16 cellular contexts compared by ENCODE assay signal in genomic region chr3:59611649-59612431, GRCh38.
DNase-seq lines count a peak whose midpoint lies in the region; ATAC-seq and TF ChIP-seq lines count a peak whose summit lies in the region.
"Had no signal": no experiment of that assay in that cellular context is flagged by ENCODE, and none has a peak within 500 bp of the region (broad histone marks: within the 10 kb centered on the region; RNA-seq: fewer than 3 reads in every experiment).

No MANE protein-coding gene starts in this region.

- H3K27ac Mint-ChIP-seq in natural killer cell = no peak overlapping the region
- H3K27ac Mint-ChIP-seq in activated CD8-positive, alpha-beta T cell treated with anti-CD3 and anti-CD28 coated beads, Interleukin-2, amount 10 ng/mL, durations not matched to agents 7 days and 5 days = no peak overlapping the region
- H3K27ac Mint-ChIP-seq: CD14-positive monocyte; CD8-positive, alpha-beta T cell; H9; IgD-negative memory B cell had no signal

- POLR2A ChIA-PET in activated CD8-positive, alpha-beta T cell treated with anti-CD3 and anti-CD28 coated beads, Interleukin-2, amount 10 ng/mL, durations not matched to agents 7 days and 5 days (lab: Charles Lee) = no interaction called here

- peaks cover 2 to 3% of the 10 kb centered on the region in 2 donors for H3K9me3 Mint-ChIP-seq in natural killer cell
- no peaks in the 10 kb centered on the region for H3K9me3 Mint-ChIP-seq in activated CD8-positive, alpha-beta T cell treated with anti-CD3 and anti-CD28 coated beads, Interleukin-2, amount 10 ng/mL, durations not matched to agents 7 days and 5 days (ENCODE audit: insufficient read depth)

- H3K36me3 Mint-ChIP-seq in natural killer cell = no peaks in the 10 kb centered on the region
- H3K36me3 Mint-ChIP-seq in activated CD8-positive, alpha-beta T cell treated with anti-CD3 and anti-CD28 coated beads, Interleukin-2, amount 10 ng/mL, durations not matched to agents 7 days and 5 days (ENCODE audit: low read depth) = no peaks in the 10 kb centered on the region
- H3K36me3 Mint-ChIP-seq: CD14-positive monocyte; CD8-positive, alpha-beta T cell had no signal

- TF ChIP-seq CTCF in natural killer cell (IDR thresholded peaks at IDR 0.05) = no peak

- H3K4me3 Mint-ChIP-seq in natural killer cell = no peak overlapping the region
- H3K4me3 Mint-ChIP-seq in activated CD8-positive, alpha-beta T cell treated with anti-CD3 and anti-CD28 coated beads, Interleukin-2, amount 10 ng/mL, durations not matched to agents 7 days and 5 days = no peak overlapping the region
- H3K4me3 Mint-ChIP-seq: CD14-positive monocyte; CD8-positive, alpha-beta T cell; H9; IgD-negative memory B cell had no signal

- DNase-seq in COLO829 (ENCODE audit: low spot score) = peak; percentile 10
- DNase-seq in RPMI7951 (ENCODE audit: low read depth) = peak; percentile 8
- peak; percentile 11 for DNase-seq in astrocyte of the hippocampus (ENCODE audit: low read depth, low spot score)
- peak; percentile 36 for DNase-seq in renal cortical epithelial cell (ENCODE audit: low read depth)
- DNase-seq in HUDEP-2 (lab: John Stamatoyannopoulos, UW; ENCODE audit: unreplicated experiment in 76 of 76) = no peak
- DNase-seq in natural killer cell = no peak
- DNase-seq in activated CD8-positive, alpha-beta T cell treated with anti-CD3 and anti-CD28 coated beads, Interleukin-2, amount 10 ng/mL, durations not matched to agents 7 days and 5 days = no peak
- no peak for DNase-seq in DMS 273 (lab: John Stamatoyannopoulos, UW; ENCODE audit: unreplicated experiment)
- DNase-seq: CD8-positive, alpha-beta T cell; DMS79; GOT3; H9; KG1 had no signal

- H3K4me1 Mint-ChIP-seq in natural killer cell = no peaks in the 10 kb centered on the region
- H3K4me1 Mint-ChIP-seq in activated CD8-positive, alpha-beta T cell treated with anti-CD3 and anti-CD28 coated beads, Interleukin-2, amount 10 ng/mL, durations not matched to agents 7 days and 5 days (ENCODE audit: low read depth) = no peaks in the 10 kb centered on the region
- H3K4me1 Mint-ChIP-seq: CD14-positive monocyte, IgD-negative memory B cell had no signal

- CTCF ChIA-PET in activated CD8-positive, alpha-beta T cell treated with anti-CD3 and anti-CD28 coated beads, Interleukin-2, amount 10 ng/mL, durations not matched to agents 7 days and 5 days (lab: Charles Lee) = no interaction called here

- ATAC-seq in natural killer cell = no peak
- no peak for ATAC-seq in activated CD8-positive, alpha-beta T cell treated with anti-CD3 and anti-CD28 coated beads, Interleukin-2, amount 10 ng/mL, durations not matched to agents 7 days and 5 days
- ATAC-seq: CD8-positive, alpha-beta T cell; GM12878 had no signal

- peaks cover 0 to 2% of the 10 kb centered on the region in 2 donors for H3K27me3 Mint-ChIP-seq in natural killer cell (ENCODE audit: low read depth in 2 of 2)
- peaks cover 9% of the 10 kb centered on the region for H3K27me3 Mint-ChIP-seq in activated CD8-positive, alpha-beta T cell treated with anti-CD3 and anti-CD28 coated beads, Interleukin-2, amount 10 ng/mL, durations not matched to agents 7 days and 5 days (ENCODE audit: low read depth)
- H3K27me3 Mint-ChIP-seq: IgD-negative memory B cell had no signal

- intact Hi-C loops in natural killer cell (cut with micrococcal nuclease) = no loop called here

Comparison
In these comparisons a context has a peak if more than half of its experiments do, and no peak if none do; other contexts are left out.
1. DNase-seq: peak in COLO829 (single experiment), RPMI7951 (single experiment), astrocyte of the hippocampus (single experiment) and renal cortical epithelial cell (single experiment); none in HUDEP-2 (0 of 76), natural killer cell (single experiment), activated CD8-positive, alpha-beta T cell treated with anti-CD3 and anti-CD28 coated beads, Interleukin-2, amount 10 ng/mL, durations not matched to agents 7 days and 5 days (single experiment) and DMS 273 (single experiment).